14 cellular contexts compared by ENCODE assay signal in the genomic region with DNA sequence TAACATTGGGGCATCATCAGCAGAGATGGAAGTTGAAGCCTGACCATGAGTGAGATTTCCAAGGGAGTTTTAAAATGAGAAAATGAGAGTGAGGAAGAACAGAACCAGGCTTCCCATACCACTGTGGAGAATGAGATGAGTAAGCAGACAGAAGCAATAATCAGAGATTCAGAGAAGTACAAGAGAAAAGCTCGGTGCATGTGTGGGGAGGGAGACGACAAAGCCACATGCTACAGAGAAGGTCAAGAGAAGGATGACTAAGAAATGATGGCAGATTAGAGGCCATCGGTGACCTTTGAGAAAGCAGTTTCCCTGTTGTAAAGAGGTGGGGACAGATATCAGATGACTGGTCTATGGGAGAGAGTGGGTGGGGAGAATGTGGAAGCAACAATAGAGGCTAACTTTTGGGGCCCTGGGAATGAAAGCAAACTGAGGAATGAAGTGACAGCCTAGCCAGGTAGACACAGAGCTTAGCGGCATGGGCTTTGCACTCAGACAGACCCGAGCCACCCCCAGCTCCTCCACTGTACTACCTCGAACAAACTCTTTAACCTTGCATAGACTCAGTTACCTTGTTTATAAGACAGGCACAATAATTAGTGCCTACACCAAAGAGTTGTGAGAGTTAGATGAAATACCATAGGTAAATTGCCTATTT.
A peak's percentile ranks its signal among the peaks of the same experiment; 100 is the strongest.
DNase-seq lines count a peak whose midpoint lies in the region; ATAC-seq, FAIRE-seq and TF ChIP-seq lines count a peak whose summit lies in the region.
"Had no signal": no experiment of that assay in that cellular context is flagged by ENCODE, and none has a peak within 500 bp of the region (broad histone marks: within the 10 kb centered on the region; RNA-seq: fewer than 3 reads in every experiment).

No MANE protein-coding gene starts in this region.

- H3K4me1 ChIP-seq in mesenchymal stem cell (ENCODE audit: control insufficient read depth, insufficient read depth, low read depth, low read length): peaks cover 7% of the 10 kb centered on the region

- no peak for FAIRE-seq in GM12891 (lab: Jason Lieb, UNC)

- no peaks in the 10 kb centered on the region for H3K36me3 ChIP-seq in mesenchymal stem cell (ENCODE audit: control insufficient read depth in 1 of 2, insufficient read depth in 2 of 2, low read depth in 1 of 2, low read length in 2 of 2)
- H3K36me3 ChIP-seq: adrenal gland, SJCRH30 had no signal

- H3K4me2 ChIP-seq in mesenchymal stem cell (ENCODE audit: low read length, poor library complexity, severe bottlenecking): no peak overlapping the region

- H3K27ac ChIP-seq in mesenchymal stem cell (ENCODE audit: low read length, poor library complexity, severe bottlenecking): no peak overlapping the region
- H3K27ac ChIP-seq: adrenal gland, dorsolateral prefrontal cortex had no signal

- H2BK120ac ChIP-seq in mesenchymal stem cell (ENCODE audit: low read depth, low read length): no peak overlapping the region

- no peaks in the 10 kb centered on the region for H3K27me3 ChIP-seq in mesenchymal stem cell (ENCODE audit: control insufficient read depth in 1 of 2, insufficient read depth in 1 of 2, low read length in 2 of 2)
- H3K27me3 ChIP-seq: adrenal gland, dorsolateral prefrontal cortex, SJCRH30 had no signal

- H3K18ac ChIP-seq in mesenchymal stem cell (ENCODE audit: low read depth in 1 of 2, low read length in 2 of 2): no peak overlapping the region

- H2AFZ ChIP-seq in mesenchymal stem cell (ENCODE audit: low read depth, low read length): no peak overlapping the region

- H2BK15ac ChIP-seq in mesenchymal stem cell (ENCODE audit: low read depth, poor library complexity, severe bottlenecking): no peak overlapping the region

- no peak overlapping the region for H3K9ac ChIP-seq in mesenchymal stem cell (ENCODE audit: low read length)

- H3K9me3 ChIP-seq in mesenchymal stem cell (ENCODE audit: control insufficient read depth, low read length): no peaks in the 10 kb centered on the region
- H3K9me3 ChIP-seq: adrenal gland, Caco-2, SJCRH30 had no signal

- DNase-seq in GM12891 (ENCODE audit: insufficient read length, low spot score): no peak
- DNase-seq in RPMI7951 (ENCODE audit: low read depth): peak; percentile 49
- peak; percentile 41 for DNase-seq in mesenchymal stem cell
- DNase-seq in GF-D8 (lab: John Stamatoyannopoulos, UW): no peak
- no peak for DNase-seq in AG08396 (ENCODE audit: low spot score)
- DNase-seq in NCI-H82 (lab: John Stamatoyannopoulos, UW): no peak
- DNase-seq: Caco-2, dorsolateral prefrontal cortex, NCI-H146, NCI-H774, SJCRH30 had no signal

- TF ChIP-seq POLR2A in GM12891 (IDR thresholded peaks at IDR 0.05; ENCODE audit: low read depth, low read length): no peak

- H2BK12ac ChIP-seq in mesenchymal stem cell (ENCODE audit: low read length in 2 of 2): no peak overlapping the region

- H2BK5ac ChIP-seq in mesenchymal stem cell (ENCODE audit: low read depth, low read length, poor library complexity, severe bottlenecking): no peak overlapping the region

- H3K23ac ChIP-seq in mesenchymal stem cell (ENCODE audit: low read length in 2 of 2): no peak overlapping the region

- H3K4me3 ChIP-seq in mesenchymal stem cell (ENCODE audit: insufficient read depth in 1 of 2, low read depth in 1 of 2, low read length in 2 of 2): no peak overlapping the region
- H3K4me3 ChIP-seq: adrenal gland, dorsolateral prefrontal cortex, SJCRH30 had no signal

- no peak overlapping the region for H4K8ac ChIP-seq in mesenchymal stem cell (ENCODE audit: low read length)

- ATAC-seq in GM21717 (IDR thresholded peaks at IDR 0.05; ENCODE audit: unreplicated experiment): peak; percentile 50
- ATAC-seq in GM18873 (IDR thresholded peaks at IDR 0.05; ENCODE audit: low FRiP score, unreplicated experiment): no peak

- 49% methylated on average over 4 of the region's 6 CpGs for WGBS in mesenchymal stem cell

- H3K14ac ChIP-seq in mesenchymal stem cell (ENCODE audit: low read length in 2 of 2): no peak overlapping the region

- no peak overlapping the region for H2AK5ac ChIP-seq in mesenchymal stem cell (ENCODE audit: low read length, severe bottlenecking)

- H3K4ac ChIP-seq in mesenchymal stem cell (ENCODE audit: low read depth in 1 of 2, low read length in 2 of 2): no peak overlapping the region

- H3K79me1 ChIP-seq in mesenchymal stem cell (replicated peaks; ENCODE audit: low read length, poor library complexity, severe bottlenecking): no peaks in the 10 kb centered on the region

- H4K91ac ChIP-seq in mesenchymal stem cell (ENCODE audit: low read length): no peak overlapping the region

TF ChIP-seq in GM12891, 5 proteins besides CTCF, POLR2A, EP300 and RAD21:
- TF ChIP-seq PAX5 (IDR thresholded peaks at IDR 0.05; ENCODE audit: insufficient read depth, low read length, severe bottlenecking) (no peak), SPI1 (IDR thresholded peaks at IDR 0.05; ENCODE audit: low read depth, low read length) (0 out of 2 replicates have a peak, but pooled peaks have one; percentile 10), POLR2AphosphoS5 (IDR thresholded peaks at IDR 0.05; ENCODE audit: low read depth, low read length) (no peak), TAF1 (IDR thresholded peaks at IDR 0.05; ENCODE audit: low read depth, low read length) (no peak)

Comparison
In these comparisons a context has a peak if more than half of its experiments do, and no peak if none do; other contexts are left out.
1. DNase-seq: peak in RPMI7951 (single experiment) and mesenchymal stem cell (single experiment); none in GM12891 (single experiment), GF-D8 (single experiment), AG08396 (single experiment) and NCI-H82 (single experiment).